ENCODE assay signal across 22 cellular contexts in the genomic region with DNA sequence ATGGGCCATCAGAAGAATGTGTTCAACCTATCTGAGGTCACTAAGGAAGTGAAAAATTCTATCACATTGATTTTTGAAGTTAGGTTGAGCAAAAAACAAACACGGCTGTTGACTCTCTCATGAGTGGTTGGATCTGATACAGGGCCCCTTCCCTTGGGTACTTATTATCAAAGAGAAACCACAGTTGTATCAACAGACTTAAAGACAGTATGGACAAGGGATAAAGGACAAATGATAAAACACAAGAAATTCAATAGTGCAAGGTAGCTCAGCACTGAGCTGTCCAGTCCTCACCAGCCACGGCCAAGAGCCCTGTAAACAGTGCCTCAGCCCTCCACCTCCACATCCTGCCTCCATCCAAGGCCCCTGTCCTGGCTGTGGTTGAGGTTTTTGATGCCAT.
A peak's percentile ranks its signal among the peaks of the same experiment; 100 is the strongest.
DNase-seq lines count a peak whose midpoint lies in the region; ATAC-seq, FAIRE-seq and TF ChIP-seq lines count a peak whose summit lies in the region.
"Had no signal": no experiment of that assay in that cellular context is flagged by ENCODE, and none has a peak within 500 bp of the region (broad histone marks: within the 10 kb centered on the region; RNA-seq: fewer than 3 reads in every experiment).

No MANE protein-coding gene starts in this region.

- intact Hi-C loops in HepG2 (cut with micrococcal nuclease; ENCODE audit: unreplicated experiment) = no loop called here

- CTCF ChIA-PET in HepG2 (lab: Yijun Ruan, JAX; ENCODE audit: low intra/inter-chr PET ratio, low total read pairs) = no interaction called here

- no peak for TF ChIP-seq RAD21 in HepG2 (CRISPR knock-in tag; IDR thresholded peaks at IDR 0.05)

- TF ChIP-seq CTCF in HepG2 (CRISPR knock-in tag; IDR thresholded peaks at IDR 0.05) (no peak), osteocyte (IDR thresholded peaks at IDR 0.05) (no peak)

- peaks cover 10% of the 10 kb centered on the region for H3K27me3 Mint-ChIP-seq in osteocyte (ENCODE audit: unreplicated experiment)
- H3K27me3 Mint-ChIP-seq in stimulated activated naive CD8-positive, alpha-beta T cell treated with anti-CD3 and anti-CD28 coated beads, Interleukin-15, amount 100 ng/mL, for 72 hours = peaks cover 47% of the 10 kb centered on the region

- H3K27me3 ChIP-seq in HepG2 (ENCODE audit: control insufficient read depth in 1 of 2, insufficient read depth in 2 of 2, low read length in 2 of 2) = no peaks in the 10 kb centered on the region; a peak in 1 of 5 replicates
- H3K27me3 ChIP-seq: BE2C had no signal

- H3K4me3 ChIP-seq in HepG2 (replicated peaks in 1 of 3; ENCODE audit: insufficient read depth in 1 of 3, low read depth in 2 of 3, low read length in 3 of 3) = no peak overlapping the region

- H3K4me3 Mint-ChIP-seq in osteocyte (ENCODE audit: unreplicated experiment) = no peak overlapping the region
- no peak overlapping the region for H3K4me3 Mint-ChIP-seq in stimulated activated naive CD8-positive, alpha-beta T cell treated with anti-CD3 and anti-CD28 coated beads, Interleukin-15, amount 100 ng/mL, for 72 hours
- H3K4me3 Mint-ChIP-seq: CD4-positive, CD25-positive, alpha-beta regulatory T cell; CD8-positive, alpha-beta memory T cell; HFFc6; IgD-negative memory B cell had no signal

- no peaks in the 10 kb centered on the region for H3K36me3 Mint-ChIP-seq in osteocyte (ENCODE audit: unreplicated experiment)
- H3K36me3 Mint-ChIP-seq: CD4-positive, CD25-positive, alpha-beta regulatory T cell; CD8-positive, alpha-beta memory T cell; IgD-negative memory B cell had no signal

- no peak overlapping the region for H3K9ac ChIP-seq in HepG2 (ENCODE audit: insufficient read depth, low read depth, low read length)

- in situ Hi-C loops in HepG2 (cut with HindIII; ENCODE audit: extremely low pct_ligation_motif_present, low pct_unique_long_range_greater_than_20kb) = no loop called here

- no peak overlapping the region for H3K27ac ChIP-seq in HepG2 (ENCODE audit: extremely low read length, insufficient read depth, low read length)

- DNase-seq in ecto neural progenitor cell (ENCODE audit: low spot score) (peak; percentile 11), HepG2 (ENCODE audit: low spot score) (no peak), osteocyte (ENCODE audit: extremely low spot score, unreplicated experiment) (peak; percentile 42), OCI-M2 (lab: John Stamatoyannopoulos, UW; ENCODE audit: unreplicated experiment) (no peak)
- DNase-seq in stimulated activated naive CD8-positive, alpha-beta T cell treated with anti-CD3 and anti-CD28 coated beads, Interleukin-15, amount 100 ng/mL, for 72 hours = no peak
- DNase-seq: ACHN; BE2C; C1 segment of cervical spinal cord; CD4-positive, CD25-positive, alpha-beta regulatory T cell; CD8-positive, alpha-beta memory T cell; COR-L47; GOT3; H7; HFFc6 had no signal

- H4K20me1 ChIP-seq in HepG2 (ENCODE audit: insufficient read depth, low read length) = no peaks in the 10 kb centered on the region

- no peak overlapping the region for H3K4me2 ChIP-seq in HepG2 (ENCODE audit: low read depth, low read length)

- H3K4me1 ChIP-seq in HepG2 (ENCODE audit: insufficient read depth, low read length) = 0 out of 2 replicates have a peak, but pooled peaks cover 6% of the 10 kb centered on the region
- H3K4me1 ChIP-seq: BE2C had no signal

- TF ChIP-seq EP300 in HepG2 (IDR thresholded peaks at IDR 0.05; ENCODE audit: low read depth in 2 of 2, low read length in 2 of 2) (no peak), HepG2 (CRISPR knock-in tag; IDR thresholded peaks at IDR 0.05; ENCODE audit: borderline replicate concordance) (no peak)

- no TSS peak for BruUV-seq in HepG2 (replicated peaks; lab: Mats Ljungman, UMichigan)

- no peak for TF ChIP-seq POLR2A in HepG2 (IDR thresholded peaks at IDR 0.05; ENCODE audit: insufficient read depth in 1 of 2, low read depth in 2 of 2, low read length in 2 of 2)

- H3K4me1 Mint-ChIP-seq in osteocyte (ENCODE audit: unreplicated experiment) = no peaks in the 10 kb centered on the region
- H3K4me1 Mint-ChIP-seq in stimulated activated naive CD8-positive, alpha-beta T cell treated with anti-CD3 and anti-CD28 coated beads, Interleukin-15, amount 100 ng/mL, for 72 hours = no peaks in the 10 kb centered on the region
- H3K4me1 Mint-ChIP-seq: CD4-positive, CD25-positive, alpha-beta regulatory T cell; CD8-positive, alpha-beta memory T cell; IgD-negative memory B cell had no signal

- no peaks in the 10 kb centered on the region for H3K79me2 ChIP-seq in HepG2 (ENCODE audit: insufficient read depth, low read length)

- WGBS in HepG2 (ENCODE audit: low lambda C conversion rate) = 0% methylated on average over 2 of the region's 2 CpGs

- no peak overlapping the region for H3K27ac Mint-ChIP-seq in osteocyte (ENCODE audit: unreplicated experiment)
- no peak overlapping the region for H3K27ac Mint-ChIP-seq in stimulated activated naive CD8-positive, alpha-beta T cell treated with anti-CD3 and anti-CD28 coated beads, Interleukin-15, amount 100 ng/mL, for 72 hours
- H3K27ac Mint-ChIP-seq: CD4-positive, CD25-positive, alpha-beta regulatory T cell; CD8-positive, alpha-beta memory T cell; HFFc6; IgD-negative memory B cell had no signal

- H3K9me3 ChIP-seq in HepG2 (ENCODE audit: low read length) = no peaks in the 10 kb centered on the region
- H3K9me3 ChIP-seq: BE2C had no signal

- POLR2A ChIA-PET in HepG2 (lab: Yijun Ruan, JAX) = no interaction called here

- FAIRE-seq in HepG2 (lab: Jason Lieb, UNC) = no peak
- FAIRE-seq: A204.1, G401.6, GM12891, GM19239, HTR-8/SVneo had no signal

- no peaks in the 10 kb centered on the region for H3K36me3 ChIP-seq in HepG2 (replicated peaks in 1 of 2; ENCODE audit: control insufficient read depth in 1 of 2, insufficient read depth in 2 of 2, low read length in 2 of 2)
- H3K36me3 ChIP-seq: BE2C had no signal

- H3K9me3 Mint-ChIP-seq in osteocyte (ENCODE audit: unreplicated experiment) = peaks cover 4% of the 10 kb centered on the region
- H3K9me3 Mint-ChIP-seq in stimulated activated naive CD8-positive, alpha-beta T cell treated with anti-CD3 and anti-CD28 coated beads, Interleukin-15, amount 100 ng/mL, for 72 hours = peaks cover 0 to 4% of the 10 kb centered on the region in 2 donors
- H3K9me3 Mint-ChIP-seq: CD4-positive, CD25-positive, alpha-beta regulatory T cell; CD8-positive, alpha-beta memory T cell; HFFc6; IgD-negative memory B cell had no signal

- peak; percentile 70 for ATAC-seq in HepG2
- ATAC-seq in HG02840 (IDR thresholded peaks at IDR 0.05; ENCODE audit: low FRiP score, unreplicated experiment) = no peak
- no peak for ATAC-seq in stimulated activated naive CD8-positive, alpha-beta T cell treated with anti-CD3 and anti-CD28 coated beads, Interleukin-15, amount 100 ng/mL, for 72 hours
- ATAC-seq: HCT116 had no signal

- H2AFZ ChIP-seq in HepG2 (ENCODE audit: low read length) = no peak overlapping the region

TF ChIP-seq in HepG2, 621 proteins besides CTCF, POLR2A, EP300 and RAD21 (continues in another document):
- TF ChIP-seq, protein P1, sequence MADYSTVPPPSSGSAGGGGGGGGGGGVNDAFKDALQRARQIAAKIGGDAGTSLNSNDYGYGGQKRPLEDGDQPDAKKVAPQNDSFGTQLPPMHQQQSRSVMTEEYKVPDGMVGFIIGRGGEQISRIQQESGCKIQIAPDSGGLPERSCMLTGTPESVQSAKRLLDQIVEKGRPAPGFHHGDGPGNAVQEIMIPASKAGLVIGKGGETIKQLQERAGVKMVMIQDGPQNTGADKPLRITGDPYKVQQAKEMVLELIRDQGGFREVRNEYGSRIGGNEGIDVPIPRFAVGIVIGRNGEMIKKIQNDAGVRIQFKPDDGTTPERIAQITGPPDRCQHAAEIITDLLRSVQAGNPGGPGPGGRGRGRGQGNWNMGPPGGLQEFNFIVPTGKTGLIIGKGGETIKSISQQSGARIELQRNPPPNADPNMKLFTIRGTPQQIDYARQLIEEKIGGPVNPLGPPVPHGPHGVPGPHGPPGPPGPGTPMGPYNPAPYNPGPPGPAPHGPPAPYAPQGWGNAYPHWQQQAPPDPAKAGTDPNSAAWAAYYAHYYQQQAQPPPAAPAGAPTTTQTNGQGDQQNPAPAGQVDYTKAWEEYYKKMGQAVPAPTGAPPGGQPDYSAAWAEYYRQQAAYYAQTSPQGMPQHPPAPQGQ (CRISPR knock-in tag; IDR thresholded peaks at IDR 0.05; ENCODE audit: borderline replicate concordance) = no peak
- TF ChIP-seq NR2F6 (IDR thresholded peaks at IDR 0.05) (0 out of 2 replicates have a peak, but pooled peaks have one; percentile 22), NR2F6 (CRISPR knock-in tag; IDR thresholded peaks at IDR 0.05) (no peak), HMG20B (CRISPR knock-in tag; conservative IDR thresholded peaks at IDR 0.05) (no peak), ZNF747 (CRISPR knock-in tag; IDR thresholded peaks at IDR 0.05; ENCODE audit: borderline replicate concordance) (no peak), ZNF891 (CRISPR knock-in tag; IDR thresholded peaks at IDR 0.05) (no peak), ZKSCAN8 (CRISPR knock-in tag; IDR thresholded peaks at IDR 0.05; ENCODE audit: borderline replicate concordance) (no peak), THAP11 (CRISPR knock-in tag; IDR thresholded peaks at IDR 0.05) (no peak), ZNF383 (CRISPR knock-in tag; IDR thresholded peaks at IDR 0.05; ENCODE audit: borderline replicate concordance) (no peak), SMC3 (IDR thresholded peaks at IDR 0.05; ENCODE audit: low read length) (no peak), SSRP1 (CRISPR knock-in tag; IDR thresholded peaks at IDR 0.05) (no peak), ZNF333 (CRISPR knock-in tag; IDR thresholded peaks at IDR 0.05; ENCODE audit: borderline replicate concordance) (no peak), ZNF354B (CRISPR knock-in tag; IDR thresholded peaks at IDR 0.05) (no peak), NPAS2 (CRISPR knock-in tag; IDR thresholded peaks at IDR 0.05; ENCODE audit: borderline replicate concordance) (no peak)
- TF ChIP-seq, protein P2, sequence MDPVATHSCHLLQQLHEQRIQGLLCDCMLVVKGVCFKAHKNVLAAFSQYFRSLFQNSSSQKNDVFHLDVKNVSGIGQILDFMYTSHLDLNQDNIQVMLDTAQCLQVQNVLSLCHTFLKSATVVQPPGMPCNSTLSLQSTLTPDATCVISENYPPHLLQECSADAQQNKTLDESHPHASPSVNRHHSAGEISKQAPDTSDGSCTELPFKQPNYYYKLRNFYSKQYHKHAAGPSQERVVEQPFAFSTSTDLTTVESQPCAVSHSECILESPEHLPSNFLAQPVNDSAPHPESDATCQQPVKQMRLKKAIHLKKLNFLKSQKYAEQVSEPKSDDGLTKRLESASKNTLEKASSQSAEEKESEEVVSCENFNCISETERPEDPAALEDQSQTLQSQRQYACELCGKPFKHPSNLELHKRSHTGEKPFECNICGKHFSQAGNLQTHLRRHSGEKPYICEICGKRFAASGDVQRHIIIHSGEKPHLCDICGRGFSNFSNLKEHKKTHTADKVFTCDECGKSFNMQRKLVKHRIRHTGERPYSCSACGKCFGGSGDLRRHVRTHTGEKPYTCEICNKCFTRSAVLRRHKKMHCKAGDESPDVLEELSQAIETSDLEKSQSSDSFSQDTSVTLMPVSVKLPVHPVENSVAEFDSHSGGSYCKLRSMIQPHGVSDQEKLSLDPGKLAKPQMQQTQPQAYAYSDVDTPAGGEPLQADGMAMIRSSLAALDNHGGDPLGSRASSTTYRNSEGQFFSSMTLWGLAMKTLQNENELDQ (CRISPR knock-in tag; IDR thresholded peaks at IDR 0.05; ENCODE audit: borderline replicate concordance) = no peak

Comparison
In these comparisons a context has a peak if more than half of its experiments do, and no peak if none do; other contexts are left out.
1. DNase-seq: peak in ecto neural progenitor cell (single experiment) and osteocyte (single experiment); none in HepG2 (single experiment), OCI-M2 (single experiment) and stimulated activated naive CD8-positive, alpha-beta T cell treated with anti-CD3 and anti-CD28 coated beads, Interleukin-15, amount 100 ng/mL, for 72 hours (0 of 2).